23 cellular contexts compared by ENCODE assay signal in the genomic region with DNA sequence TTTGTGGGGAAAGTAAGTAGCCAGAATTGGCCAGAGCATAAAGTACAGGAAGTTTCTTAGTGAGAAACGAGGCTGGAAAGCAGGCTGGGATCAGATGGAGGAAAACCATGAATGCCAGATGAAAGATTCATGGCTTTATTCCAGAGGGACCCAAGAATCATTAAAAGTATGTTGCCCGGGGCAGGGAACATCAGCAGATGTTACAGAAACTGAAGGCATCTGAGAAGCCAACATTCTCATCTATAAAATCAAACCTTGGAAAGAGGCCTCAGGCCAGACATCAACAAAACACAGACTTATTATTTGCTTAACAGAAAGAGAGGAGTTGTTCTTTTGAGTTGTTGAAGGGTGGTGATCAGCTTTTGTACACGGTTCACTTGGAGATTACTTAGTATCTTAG.
DNase-seq lines count a peak whose midpoint lies in the region; ATAC-seq and TF ChIP-seq lines count a peak whose summit lies in the region.
"Had no signal": no experiment of that assay in that cellular context is flagged by ENCODE, and none has a peak within 500 bp of the region (broad histone marks: within the 10 kb centered on the region; RNA-seq: fewer than 3 reads in every experiment).

No MANE protein-coding gene starts in this region.

- no peak overlapping the region for H3K4me3 ChIP-seq in BE2C (ENCODE audit: low read depth, low read length)
- no peak overlapping the region for H3K4me3 ChIP-seq in epithelial cell of esophagus (ENCODE audit: low read length)
- H3K4me3 ChIP-seq in trophoblast cell (ENCODE audit: low read depth, low read length) = no peak overlapping the region
- H3K4me3 ChIP-seq in esophagus muscularis mucosa = no peak overlapping the region
- H3K4me3 ChIP-seq in tibial artery = no peak overlapping the region
- H3K4me3 ChIP-seq: BLaER1, coronary artery, MG63, thoracic aorta had no signal

- H3K4me1 ChIP-seq in BE2C (no peaks in the 10 kb centered on the region; the same call in 1 of the 2 replicates), trophoblast cell (ENCODE audit: control insufficient read depth in 1 of 2, insufficient read depth in 2 of 2, low read length in 2 of 2) (peaks cover 4 to 5% of the 10 kb centered on the region in 2 experiments), esophagus muscularis mucosa (peaks cover 0 to 8% (median 3%) of the 10 kb centered on the region in 4 donors), tibial artery (peaks cover 0 to 30% (median 11%) of the 10 kb centered on the region in 4 donors)
- H3K4me1 ChIP-seq: BLaER1 had no signal

- H4K12ac ChIP-seq in trophoblast cell (ENCODE audit: low read depth, low read length) = no peak overlapping the region

- TF ChIP-seq EP300 in esophagus muscularis mucosa (IDR thresholded peaks at IDR 0.05) = no peak

- H3K79me2 ChIP-seq in trophoblast cell (ENCODE audit: control insufficient read depth, insufficient read depth, low read length, poor library complexity) = no peaks in the 10 kb centered on the region

- WGBS in trophoblast cell (ENCODE audit: extremely low coverage, insufficient coverage, insufficient read length) = no CpG with 5 or more reads among the region's 3 CpGs
- WGBS in esophagus muscularis mucosa = 49% methylated on average over 3 of the region's 3 CpGs

- no peak overlapping the region for H2AK5ac ChIP-seq in trophoblast cell (ENCODE audit: low read length)

- no peak overlapping the region for H3K18ac ChIP-seq in trophoblast cell (ENCODE audit: low read length)

- TF ChIP-seq CTCF in BE2C (IDR thresholded peaks at IDR 0.05; ENCODE audit: low read depth, low read length) (no peak), epithelial cell of esophagus (IDR thresholded peaks at IDR 0.05; ENCODE audit: insufficient read depth, low read depth, low read length, missing control alignments) (no peak), esophagus muscularis mucosa (IDR thresholded peaks at IDR 0.05) (no peak), tibial artery (IDR thresholded peaks at IDR 0.05) (no peak)
- TF ChIP-seq CTCF in CD4-positive, alpha-beta T cell (IDR thresholded peaks at IDR 0.05) = no peak

- H3K4ac ChIP-seq in trophoblast cell (ENCODE audit: low read depth, low read length) = no peak overlapping the region

- H3K27me3 ChIP-seq in BE2C (no peaks in the 10 kb centered on the region), trophoblast cell (ENCODE audit: insufficient read depth, low read length) (no peaks in the 10 kb centered on the region), esophagus muscularis mucosa (no peaks in the 10 kb centered on the region), tibial artery (no peaks in the 10 kb centered on the region)
- no peaks in the 10 kb centered on the region for H3K27me3 ChIP-seq in CD4-positive, alpha-beta T cell (ENCODE audit: control insufficient read depth, insufficient read depth, low read length)
- H3K27me3 ChIP-seq: BLaER1, brain microvascular endothelial cell, MG63 had no signal

- POLR2A ChIA-PET in CD4-positive, alpha-beta T cell (lab: Charles Lee) = no interaction called here

- H3K27ac Mint-ChIP-seq in CD4-positive, alpha-beta T cell = no peak overlapping the region
- H3K27ac Mint-ChIP-seq: activated CD8-positive, alpha-beta T cell treated with anti-CD3 and anti-CD28 coated beads, Interleukin-2, amount 10 ng/mL, durations not matched to agents 7 days and 5 days; activated naive CD8-positive, alpha-beta T cell; activated T-cell treated with anti-CD3 and anti-CD28 coated beads, Interleukin-2, amount 50 U/mL, for 72 hours had no signal

- H3K9me3 ChIP-seq in BE2C (no peaks in the 10 kb centered on the region), trophoblast cell (ENCODE audit: insufficient read depth, low read depth, low read length) (no peaks in the 10 kb centered on the region), esophagus muscularis mucosa (peaks cover 0 to 1% (median 0%) of the 10 kb centered on the region in 4 donors), tibial artery (peaks cover 0 to 3% (median 0%) of the 10 kb centered on the region in 3 donors)
- no peaks in the 10 kb centered on the region for H3K9me3 ChIP-seq in CD4-positive, alpha-beta T cell (ENCODE audit: control insufficient read depth, low read length)
- H3K9me3 ChIP-seq: MG63, thoracic aorta had no signal

- H3K36me3 ChIP-seq in BE2C (no peaks in the 10 kb centered on the region), trophoblast cell (ENCODE audit: control insufficient read depth in 1 of 2, insufficient read depth in 2 of 2, low read length in 2 of 2) (no peaks in the 10 kb centered on the region), esophagus muscularis mucosa (no peaks in the 10 kb centered on the region), tibial artery (no peaks in the 10 kb centered on the region)
- H3K36me3 ChIP-seq: BLaER1, brain microvascular endothelial cell, MG63, thoracic aorta had no signal

- no peaks in the 10 kb centered on the region for H3K4me1 Mint-ChIP-seq in CD4-positive, alpha-beta T cell (ENCODE audit: low read depth)

- H2AFZ ChIP-seq in trophoblast cell (ENCODE audit: insufficient read depth, low read length, poor library complexity) = no peak overlapping the region

- no peak overlapping the region for H4K91ac ChIP-seq in trophoblast cell (ENCODE audit: low read depth, low read length)

- H3K27ac ChIP-seq in trophoblast cell (ENCODE audit: low read depth, low read length) = no peak overlapping the region
- H3K27ac ChIP-seq in CD4-positive, alpha-beta T cell (ENCODE audit: low read depth, low read length) = no peak overlapping the region
- no peak overlapping the region for H3K27ac ChIP-seq in esophagus muscularis mucosa (replicated peaks in 1 of 4)
- H3K27ac ChIP-seq in tibial artery = no peak overlapping the region
- H3K27ac ChIP-seq: BLaER1, brain microvascular endothelial cell, coronary artery, HL-60, thoracic aorta had no signal

- H3K27me3 Mint-ChIP-seq in CD4-positive, alpha-beta T cell = peaks cover 5% of the 10 kb centered on the region

- intact Hi-C loops in CD4-positive, alpha-beta T cell (cut with DNase I, micrococcal nuclease) = no loop called here
- intact Hi-C loops in esophagus muscularis mucosa (cut with DNase I) = no loop called here
- intact Hi-C loops in tibial artery (cut with DNase I; ENCODE audit: low total_unique reads) = no loop called here

- H3K4me2 ChIP-seq in trophoblast cell (ENCODE audit: low read length) = no peak overlapping the region
- H3K4me2 ChIP-seq: BLaER1 had no signal

- no peak overlapping the region for H2BK12ac ChIP-seq in trophoblast cell (ENCODE audit: low read length)

- no peak overlapping the region for H3K23ac ChIP-seq in trophoblast cell (ENCODE audit: low read length)

- ATAC-seq in CD4-positive, alpha-beta T cell (ENCODE audit: poor library complexity) = no peak
- ATAC-seq: activated CD8-positive, alpha-beta T cell treated with anti-CD3 and anti-CD28 coated beads, Interleukin-2, amount 10 ng/mL, durations not matched to agents 7 days and 5 days; activated T-cell treated with anti-CD3 and anti-CD28 coated beads, Interleukin-2, amount 50 U/mL, for 72 hours; HCT116; left ventricle myocardium superior; Panc1 had no signal

- H2BK120ac ChIP-seq in trophoblast cell (ENCODE audit: insufficient read depth, low read length, poor library complexity) = no peak overlapping the region

- no peak overlapping the region for H3K9ac ChIP-seq in trophoblast cell (ENCODE audit: low read length)
- H3K9ac ChIP-seq: BLaER1 had no signal

- H3K9me3 Mint-ChIP-seq in CD4-positive, alpha-beta T cell = peaks cover 1% of the 10 kb centered on the region
- H3K9me3 Mint-ChIP-seq: activated T-cell treated with anti-CD3 and anti-CD28 coated beads, Interleukin-2, amount 50 U/mL, for 72 hours had no signal

- no peak overlapping the region for H2BK5ac ChIP-seq in trophoblast cell (ENCODE audit: low read depth, low read length, poor library complexity)

- DNase-seq in BE2C = peak; percentile 25
- peak; percentile 41 to 85 for DNase-seq in NCI-H446 (lab: John Stamatoyannopoulos, UW)
- DNase-seq in epithelial cell of esophagus (ENCODE audit: low read depth) = peak; percentile 13
- DNase-seq in trophoblast cell = peak; percentile 55 to 93
- DNase-seq in COLO668 (lab: John Stamatoyannopoulos, UW; ENCODE audit: unreplicated experiment) = no peak
- no peak for DNase-seq in CD4-positive, alpha-beta T cell
- DNase-seq in esophagus muscularis mucosa (ENCODE audit: extremely low spot score) = no peak
- no peak for DNase-seq in tibial artery
- DNase-seq: activated CD8-positive, alpha-beta T cell treated with anti-CD3 and anti-CD28 coated beads, Interleukin-2, amount 10 ng/mL, durations not matched to agents 7 days and 5 days; activated T-cell treated with anti-CD3 and anti-CD28 coated beads, Interleukin-2, amount 50 U/mL, for 72 hours; brain microvascular endothelial cell; IMR-90; left ventricle myocardium superior; MG63; NCI-H1436 treated with DMSO at 0.1 percent for 48 hours; stimulated activated CD4-positive, alpha-beta T cell treated with anti-CD3 and anti-CD28 coated beads, Interleukin-15, amount 100 ng/mL, for 24 hours had no signal

- H3K4me3 Mint-ChIP-seq in CD4-positive, alpha-beta T cell = no peak overlapping the region
- H3K4me3 Mint-ChIP-seq: activated CD8-positive, alpha-beta T cell treated with anti-CD3 and anti-CD28 coated beads, Interleukin-2, amount 10 ng/mL, durations not matched to agents 7 days and 5 days; activated naive CD8-positive, alpha-beta T cell; activated T-cell treated with anti-CD3 and anti-CD28 coated beads, Interleukin-2, amount 50 U/mL, for 72 hours had no signal

- no peak overlapping the region for H4K8ac ChIP-seq in trophoblast cell (ENCODE audit: low read depth, low read length)

- H3K14ac ChIP-seq in trophoblast cell (ENCODE audit: low read length) = no peak overlapping the region

- TF ChIP-seq POLR2A in esophagus muscularis mucosa (IDR thresholded peaks at IDR 0.05; ENCODE audit: low read depth) = no peak

- H3K36me3 Mint-ChIP-seq in CD4-positive, alpha-beta T cell (ENCODE audit: low read depth) = no peaks in the 10 kb centered on the region
- H3K36me3 Mint-ChIP-seq: activated naive CD8-positive, alpha-beta T cell had no signal

- CTCF ChIA-PET in CD4-positive, alpha-beta T cell (lab: Charles Lee) = interaction anchor here (1.0 kb wide), 1 partner anchor 17 kb away, joined by 3 read pairs; no protein-coding TSS in a partner anchor

- no peaks in the 10 kb centered on the region for H3K79me1 ChIP-seq in trophoblast cell (ENCODE audit: low read length)

Comparison
In these comparisons a context has a peak if more than half of its experiments do, and no peak if none do; other contexts are left out.
1. DNase-seq: peak in BE2C (single experiment), NCI-H446 (2 of 2), epithelial cell of esophagus (single experiment) and trophoblast cell (2 of 2); none in COLO668 (single experiment), CD4-positive, alpha-beta T cell (0 of 10), esophagus muscularis mucosa (single experiment) and tibial artery (0 of 2).